ENCODE assay signal across 8 cellular contexts in genomic region chr4:113759696-113760093, GRCh38. TPM values are rescaled to one million over a fixed set of nuclear protein-coding genes. Genes with fewer than 3 reads are reported as not detected.
DNase-seq lines count a peak whose midpoint lies in the region; ATAC-seq and TF ChIP-seq lines count a peak whose summit lies in the region.

No MANE protein-coding gene starts in this region.

- H3K27me3 ChIP-seq in ascending aorta (no peaks in the 10 kb centered on the region), liver (ENCODE audit: control insufficient read depth in 4 of 4, insufficient read depth in 4 of 4, low read length in 3 of 4) (no peaks in the 10 kb centered on the region), tibial artery (no peaks in the 10 kb centered on the region)

- TF ChIP-seq RAD21 in liver (IDR thresholded peaks at IDR 0.05) = no peak

- H3K27ac ChIP-seq in ascending aorta (peak overlapping the region; percentile 97 to 99), liver (ENCODE audit: low read depth in 1 of 2, low read length in 2 of 2) (peak overlapping the region in 1 of 2 donors; percentile 98), tibial artery (peak overlapping the region; percentile 97 to 98)

- H3K9ac ChIP-seq in liver (ENCODE audit: low read depth in 1 of 2, low read length in 2 of 2) = peak overlapping the region; percentile 74 to 75

- H3K27me3 Mint-ChIP-seq in activated T-cell treated with anti-CD3 and anti-CD28 coated beads, Interleukin-2, amount 50 U/mL, for 4 hours (ENCODE audit: low read depth) = peaks cover 1% of the 10 kb centered on the region

- intact Hi-C loops in ascending aorta (cut with DNase I) (loop anchor here (2.0 to 5.0 kb wide), 6 partner anchors 75 to 513 kb away; partner anchors contain the start of gene ARSJ), tibial artery (cut with DNase I; ENCODE audit: low total_unique reads) (loop anchor here (2.0 to 10.0 kb wide), 4 partner anchors 75 to 362 kb away; partner anchors contain the start of gene ARSJ)

- H3K36me3 ChIP-seq in ascending aorta (no peaks in the 10 kb centered on the region), liver (ENCODE audit: control insufficient read depth in 4 of 4, insufficient read depth in 3 of 4, low read depth in 1 of 4, low read length in 3 of 4) (peaks cover 0 to 3% (median 0%) of the 10 kb centered on the region in 4 donors), tibial artery (no peaks in the 10 kb centered on the region)

- no peak for ATAC-seq in activated T-cell treated with anti-CD3 and anti-CD28 coated beads, Interleukin-2, amount 50 U/mL, for 4 hours
- no peak for ATAC-seq in GM18520 (IDR thresholded peaks at IDR 0.05; ENCODE audit: unreplicated experiment)

- H3K9me3 ChIP-seq in ascending aorta (no peaks in the 10 kb centered on the region), liver (ENCODE audit: control insufficient read depth in 4 of 4, low read length in 3 of 4) (no peaks in the 10 kb centered on the region), tibial artery (no peaks in the 10 kb centered on the region)

- DNase-seq in activated T-cell treated with anti-CD3 and anti-CD28 coated beads, Interleukin-2, amount 50 U/mL, for 4 hours = no peak
- DNase-seq in activated T-cell treated with anti-CD3 and anti-CD28 coated beads, Interleukin-2, amount 50 U/mL, for 48 hours = no peak
- no peak for DNase-seq in ascending aorta (ENCODE audit: low spot score in 2 of 2)
- no peak for DNase-seq in tibial artery
- DNase-seq in SKM-1 (lab: John Stamatoyannopoulos, UW; ENCODE audit: unreplicated experiment) = no peak
- no peak for DNase-seq in NCI-H2227 (lab: John Stamatoyannopoulos, UW; ENCODE audit: unreplicated experiment)

- H3K4me3 Mint-ChIP-seq in activated T-cell treated with anti-CD3 and anti-CD28 coated beads, Interleukin-2, amount 50 U/mL, for 4 hours = peak overlapping the region; percentile 99

- TF ChIP-seq CTCF in ascending aorta (IDR thresholded peaks at IDR 0.05) (no peak), liver (IDR thresholded peaks at IDR 0.05; ENCODE audit: low read depth, low read length, missing input control) (no peak), tibial artery (IDR thresholded peaks at IDR 0.05) (no peak)

- WGBS in liver = 27% methylated on average over 4 of the region's 4 CpGs

- no peaks in the 10 kb centered on the region for H3K9me3 Mint-ChIP-seq in activated T-cell treated with anti-CD3 and anti-CD28 coated beads, Interleukin-2, amount 50 U/mL, for 4 hours

- H3K36me3 Mint-ChIP-seq in activated T-cell treated with anti-CD3 and anti-CD28 coated beads, Interleukin-2, amount 50 U/mL, for 4 hours (ENCODE audit: insufficient read depth) = peaks cover 26% of the 10 kb centered on the region

- peaks cover 55% of the 10 kb centered on the region for H3K4me1 Mint-ChIP-seq in activated T-cell treated with anti-CD3 and anti-CD28 coated beads, Interleukin-2, amount 50 U/mL, for 4 hours (ENCODE audit: low read depth)

- H3K4me3 ChIP-seq in ascending aorta (peak overlapping the region; percentile 80 to 93), liver (ENCODE audit: low read depth in 1 of 3, low read length in 3 of 3) (peak overlapping the region; percentile 69 to 98 (median 77)), tibial artery (peak overlapping the region; percentile 69 to 90)

- H3K4me1 ChIP-seq in ascending aorta = peaks cover 0 to 29% of the 10 kb centered on the region in 2 donors
- H3K4me1 ChIP-seq in liver (ENCODE audit: control insufficient read depth in 4 of 4, insufficient read depth in 4 of 4, low read length in 3 of 4) = peaks cover 0 to 24% (median 4%) of the 10 kb centered on the region in 4 donors
- peaks cover 0 to 47% (median 12%) of the 10 kb centered on the region in 4 donors for H3K4me1 ChIP-seq in tibial artery

TF ChIP-seq in liver, 16 proteins besides CTCF, POLR2A, EP300 and RAD21:
- TF ChIP-seq NR2F2 (IDR thresholded peaks at IDR 0.05) (no peak), EGR1 (IDR thresholded peaks at IDR 0.05; ENCODE audit: low read depth in 2 of 2) (no peak), ATF3 (IDR thresholded peaks at IDR 0.05) (no peak), HNF4G (IDR thresholded peaks at IDR 0.05) (no peak), SP1 (IDR thresholded peaks at IDR 0.05) (no peak), FOXA2 (IDR thresholded peaks at IDR 0.05) (no peak), MAX (IDR thresholded peaks at IDR 0.05) (no peak), YY1 (IDR thresholded peaks at IDR 0.05) (no peak), GABPA (IDR thresholded peaks at IDR 0.05 in 1 of 2, conservative IDR thresholded peaks at IDR 0.05 in 1 of 2) (no peak), JUND (IDR thresholded peaks at IDR 0.05) (no peak)

RNA-seq across cellular contexts. Expression of gene CAMK2D, which starts 1.8 kb away (rescaled TPM):
- 100 to 1,000 TPM; 124 to 136 (median 133) TPM for total RNA-seq in activated T-cell treated with anti-CD3 and anti-CD28 coated beads, Interleukin-2, amount 50 U/mL, for 4 hours
- total RNA-seq in ascending aorta = 23.8 TPM
- 10 to 100 TPM; 30.0 to 31.0 TPM for total RNA-seq in liver
- polyA plus RNA-seq in liver = 10 to 100 TPM; 10.1 to 21.1 TPM
